ENCODE assay signal across 1 cellular context in genomic region chr10:64760371-64760770, GRCh38.
TF ChIP-seq lines count a peak whose summit lies in the region.

No MANE protein-coding gene starts in this region.

TF ChIP-seq in HepG2, 621 proteins besides CTCF, POLR2A, EP300 and RAD21 (continued from another document):
- no peak for TF ChIP-seq ZNF280B (CRISPR knock-in tag; IDR thresholded peaks at IDR 0.05; ENCODE audit: borderline replicate concordance)
- no peak for TF ChIP-seq TERF1 (CRISPR knock-in tag; IDR thresholded peaks at IDR 0.05)
- no peak for TF ChIP-seq HDAC2 (CRISPR knock-in tag; IDR thresholded peaks at IDR 0.05)
- no peak for TF ChIP-seq LRRFIP1 (CRISPR knock-in tag; conservative IDR thresholded peaks at IDR 0.05)
- no peak for TF ChIP-seq ZKSCAN8 (CRISPR knock-in tag; IDR thresholded peaks at IDR 0.05; ENCODE audit: borderline replicate concordance)
- no peak for TF ChIP-seq ATF4 (CRISPR knock-in tag; IDR thresholded peaks at IDR 0.05)
TF ChIP-seq in HepG2: peak in this region for 3.
